Comparison of ENCODE assay signal across 1 cellular context in the genomic region with DNA sequence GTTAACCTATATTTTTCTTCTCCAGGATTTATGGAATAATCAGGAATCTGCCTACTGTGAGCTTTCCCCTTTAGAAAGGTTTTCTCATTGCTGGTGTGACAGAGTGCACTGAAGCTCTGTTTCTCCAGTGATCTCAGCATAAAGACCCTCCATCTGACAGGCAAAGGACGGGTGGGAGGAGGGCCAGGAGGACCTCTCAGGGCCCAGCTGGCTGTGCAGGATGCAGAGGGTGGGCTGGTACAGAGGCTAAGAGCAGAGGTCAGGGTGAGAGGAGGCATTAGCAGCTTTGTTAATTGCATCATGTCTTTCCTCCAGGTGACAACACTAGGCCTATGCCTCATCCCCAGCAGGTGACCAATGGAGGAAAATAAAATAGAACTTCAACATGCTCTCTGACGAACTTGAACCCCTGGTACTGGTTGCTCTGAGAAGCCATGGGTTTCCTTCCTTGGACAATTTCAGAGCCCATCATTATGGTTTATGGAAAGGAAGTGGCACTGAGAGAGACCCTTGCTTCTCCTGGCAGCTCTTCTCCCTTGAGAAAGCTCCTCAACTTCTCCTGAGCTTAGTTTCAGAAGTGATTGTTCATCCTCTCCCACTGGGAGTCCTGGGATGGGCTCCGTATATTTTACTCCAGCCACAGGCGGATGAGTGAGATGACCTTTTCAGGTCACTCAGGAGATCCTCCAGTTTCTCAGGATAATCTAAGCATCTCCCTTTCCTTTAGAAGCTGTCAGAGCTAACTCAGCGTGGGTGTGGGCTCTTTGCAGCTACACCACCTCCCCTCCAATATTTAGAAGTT.
TF ChIP-seq lines count a peak whose summit lies in the region.

No MANE protein-coding gene starts in this region.

TF ChIP-seq in SK-N-SH treated with all-trans-retinoic acid at 6 μM for 48 hours, 23 proteins besides CTCF, POLR2A, EP300 and RAD21:
- TF ChIP-seq, protein P1, sequence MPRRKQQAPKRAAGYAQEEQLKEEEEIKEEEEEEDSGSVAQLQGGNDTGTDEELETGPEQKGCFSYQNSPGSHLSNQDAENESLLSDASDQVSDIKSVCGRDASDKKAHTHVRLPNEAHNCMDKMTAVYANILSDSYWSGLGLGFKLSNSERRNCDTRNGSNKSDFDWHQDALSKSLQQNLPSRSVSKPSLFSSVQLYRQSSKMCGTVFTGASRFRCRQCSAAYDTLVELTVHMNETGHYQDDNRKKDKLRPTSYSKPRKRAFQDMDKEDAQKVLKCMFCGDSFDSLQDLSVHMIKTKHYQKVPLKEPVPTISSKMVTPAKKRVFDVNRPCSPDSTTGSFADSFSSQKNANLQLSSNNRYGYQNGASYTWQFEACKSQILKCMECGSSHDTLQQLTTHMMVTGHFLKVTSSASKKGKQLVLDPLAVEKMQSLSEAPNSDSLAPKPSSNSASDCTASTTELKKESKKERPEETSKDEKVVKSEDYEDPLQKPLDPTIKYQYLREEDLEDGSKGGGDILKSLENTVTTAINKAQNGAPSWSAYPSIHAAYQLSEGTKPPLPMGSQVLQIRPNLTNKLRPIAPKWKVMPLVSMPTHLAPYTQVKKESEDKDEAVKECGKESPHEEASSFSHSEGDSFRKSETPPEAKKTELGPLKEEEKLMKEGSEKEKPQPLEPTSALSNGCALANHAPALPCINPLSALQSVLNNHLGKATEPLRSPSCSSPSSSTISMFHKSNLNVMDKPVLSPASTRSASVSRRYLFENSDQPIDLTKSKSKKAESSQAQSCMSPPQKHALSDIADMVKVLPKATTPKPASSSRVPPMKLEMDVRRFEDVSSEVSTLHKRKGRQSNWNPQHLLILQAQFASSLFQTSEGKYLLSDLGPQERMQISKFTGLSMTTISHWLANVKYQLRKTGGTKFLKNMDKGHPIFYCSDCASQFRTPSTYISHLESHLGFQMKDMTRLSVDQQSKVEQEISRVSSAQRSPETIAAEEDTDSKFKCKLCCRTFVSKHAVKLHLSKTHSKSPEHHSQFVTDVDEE (CRISPR knock-in tag; IDR thresholded peaks at IDR 0.05), result no peak
- TF ChIP-seq, protein P2, sequence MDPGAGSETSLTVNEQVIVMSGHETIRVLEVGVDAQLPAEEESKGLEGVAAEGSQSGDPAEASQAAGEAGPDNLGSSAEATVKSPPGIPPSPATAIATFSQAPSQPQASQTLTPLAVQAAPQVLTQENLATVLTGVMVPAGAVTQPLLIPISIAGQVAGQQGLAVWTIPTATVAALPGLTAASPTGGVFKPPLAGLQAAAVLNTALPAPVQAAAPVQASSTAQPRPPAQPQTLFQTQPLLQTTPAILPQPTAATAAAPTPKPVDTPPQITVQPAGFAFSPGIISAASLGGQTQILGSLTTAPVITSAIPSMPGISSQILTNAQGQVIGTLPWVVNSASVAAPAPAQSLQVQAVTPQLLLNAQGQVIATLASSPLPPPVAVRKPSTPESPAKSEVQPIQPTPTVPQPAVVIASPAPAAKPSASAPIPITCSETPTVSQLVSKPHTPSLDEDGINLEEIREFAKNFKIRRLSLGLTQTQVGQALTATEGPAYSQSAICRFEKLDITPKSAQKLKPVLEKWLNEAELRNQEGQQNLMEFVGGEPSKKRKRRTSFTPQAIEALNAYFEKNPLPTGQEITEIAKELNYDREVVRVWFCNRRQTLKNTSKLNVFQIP (CRISPR knock-in tag; IDR thresholded peaks at IDR 0.05; ENCODE audit: borderline replicate concordance, low read depth), result no peak
